In the genomic region with DNA sequence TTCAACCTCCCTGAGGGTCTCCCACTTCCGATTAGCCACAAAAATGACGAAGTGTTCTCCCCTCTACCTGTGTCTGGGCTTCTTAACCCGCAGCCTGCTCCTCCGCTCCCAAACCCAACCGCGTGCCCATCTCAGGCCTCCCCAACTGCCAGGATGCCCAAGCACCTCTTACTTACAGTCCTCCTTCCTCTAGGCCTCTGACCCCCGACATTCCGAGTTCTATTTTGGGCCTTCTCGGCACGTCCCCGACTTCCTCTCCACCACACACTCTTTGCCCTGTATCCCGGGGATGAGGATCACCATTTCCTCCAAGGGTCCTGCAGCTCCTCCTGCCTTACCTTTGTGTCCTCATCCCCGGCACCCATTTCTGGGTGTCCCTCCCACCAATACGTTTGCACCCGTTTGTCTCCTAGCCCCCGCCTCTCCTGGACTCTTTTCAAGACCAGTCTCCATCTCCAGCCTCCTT, we compare ENCODE assay signal across 8 cellular contexts. TPM values are rescaled to one million over a fixed set of nuclear protein-coding genes. Genes with fewer than 3 reads are reported as not detected.
DNase-seq lines count a peak whose midpoint lies in the region; ATAC-seq and TF ChIP-seq lines count a peak whose summit lies in the region.

No MANE protein-coding gene starts in this region.

- H3K9me3 ChIP-seq in SJSA1 (replicated peaks) = peaks cover 3% of the 10 kb centered on the region
- no peaks in the 10 kb centered on the region for H3K9me3 ChIP-seq in prostate gland

- peak overlapping the region; percentile 93 for H3K4me3 ChIP-seq in SJSA1
- peak overlapping the region; percentile 99 for H3K4me3 ChIP-seq in prostate gland

- H3K4me1 ChIP-seq in SJSA1 (replicated peaks) (peaks cover 33% of the 10 kb centered on the region), prostate gland (replicated peaks) (peaks cover 12% of the 10 kb centered on the region)

- TF ChIP-seq CTCF in prostate gland (IDR thresholded peaks at IDR 0.05) = no peak

- intact Hi-C loops in prostate gland (cut with DNase I) = loop anchor here (1.0 to 2.0 kb wide), 3 partner anchors 13 to 143 kb away; partner anchors contain the start of genes BANF1, C11orf68, DRAP1 and EFEMP2

- H3K27ac ChIP-seq in SJSA1 (peak overlapping the region; percentile 81), prostate gland (peak overlapping the region; percentile 94 to 96)

- H3K27me3 ChIP-seq in SJSA1 (replicated peaks) = no peaks in the 10 kb centered on the region
- no peaks in the 10 kb centered on the region for H3K27me3 ChIP-seq in prostate gland (replicated peaks; ENCODE audit: insufficient read depth)

- peak; percentile 76 for DNase-seq in SIG-M5 treated with dmso at 0.1 percent for 504 hours (lab: John Stamatoyannopoulos, UW; ENCODE audit: unreplicated experiment)
- no peak for DNase-seq in SIG-M5 (lab: John Stamatoyannopoulos, UW)
- DNase-seq in SJSA1 (ENCODE audit: low read depth in 1 of 2, low spot score in 2 of 2) = no peak
- DNase-seq in erythroblast (lab: John Stamatoyannopoulos, UW) = no peak
- DNase-seq in prostate gland (ENCODE audit: low spot score) = no peak
- DNase-seq in NCI-H2196 treated with DMSO at 0.1 percent for 48 hours (lab: John Stamatoyannopoulos, UW; ENCODE audit: unreplicated experiment) = no peak
- DNase-seq in HPDE6-E6E7 (ENCODE audit: extremely low spot score) = no peak

- WGBS in prostate gland = under 1% methylated on average over 16 of the region's 16 CpGs

- no peak for ATAC-seq in HG02840 (IDR thresholded peaks at IDR 0.05; ENCODE audit: low FRiP score, unreplicated experiment)

- H3K36me3 ChIP-seq in SJSA1 (peaks cover 76% of the 10 kb centered on the region), prostate gland (peaks cover 15 to 37% of the 10 kb centered on the region in 2 donors)

- peak; percentile 79 for TF ChIP-seq POLR2A in erythroblast (IDR thresholded peaks at IDR 0.05; ENCODE audit: low read length)
- no peak for TF ChIP-seq POLR2A in prostate gland (IDR thresholded peaks at IDR 0.05)

RNA-seq across cellular contexts. Expression of gene MUS81, which starts 0.4 kb away (rescaled TPM):
- 121 and 130 TPM in 2 replicates for total RNA-seq in SJSA1 (2014; rRNA removed; shearing (Covaris generic))
- total RNA-seq in prostate gland = 10 to 100 TPM; 64.3 to 68.6 TPM

RNA-seq across cellular contexts. Expression of gene CFL1, which starts 1.9 kb away (rescaled TPM):
- 4,273 and 4,722 TPM in 2 replicates for total RNA-seq in SJSA1 (2014; rRNA removed; shearing (Covaris generic))
- total RNA-seq in prostate gland = 100 to 1,000 TPM; 654 to 731 TPM

RNA-seq across cellular contexts. Expression of gene EFEMP2, which starts 12.8 kb away (rescaled TPM):
- 120 and 194 TPM in 2 replicates for total RNA-seq in SJSA1 (2014; rRNA removed; shearing (Covaris generic))
- 10 to 100 TPM; 40.0 to 84.5 TPM for total RNA-seq in prostate gland

RNA-seq across cellular contexts. Expression of gene CTSW, which starts 19.8 kb away (rescaled TPM):
- total RNA-seq in SJSA1 (2014; rRNA removed; shearing (Covaris generic)) = 1.9 TPM in 1 of 2 replicates, not detected in the other
- total RNA-seq in prostate gland = 1 to 10 TPM; 1.3 to 1.8 TPM

RNA-seq across cellular contexts. Expression of gene SNX32, which starts 26.1 kb away (rescaled TPM):
- 0.16 TPM in 1 of 2 replicates, not detected in the other for total RNA-seq in SJSA1 (2014; rRNA removed; shearing (Covaris generic))
- total RNA-seq in prostate gland = under 1 TPM in 1 of 2 donors, not detected in 1; 0.91 TPM
